Comparison of ENCODE assay signal across 16 cellular contexts in the genomic region with DNA sequence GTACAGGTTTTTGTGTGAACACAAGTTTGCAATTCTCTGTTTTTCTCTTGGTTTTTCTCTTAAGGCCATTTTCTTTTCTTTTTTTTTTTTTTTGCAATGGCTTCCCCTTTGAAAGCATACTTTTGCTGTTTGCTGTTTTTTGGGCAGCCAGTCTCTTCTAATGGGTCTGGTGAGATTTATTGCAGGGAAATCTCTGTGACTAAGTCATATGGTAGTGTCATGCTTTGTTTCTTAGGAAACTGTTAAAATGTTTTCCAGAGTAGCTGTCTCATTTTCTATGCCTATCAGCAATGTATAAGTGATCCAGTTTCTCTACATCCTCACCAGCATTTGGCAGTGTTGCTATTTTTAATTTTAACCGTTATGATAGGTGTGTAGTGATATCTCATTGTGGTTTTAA.
"Had no signal": no experiment of that assay in that cellular context is flagged by ENCODE, and none has a peak within 500 bp of the region (broad histone marks: within the 10 kb centered on the region; RNA-seq: fewer than 3 reads in every experiment).

No MANE protein-coding gene starts in this region.

- H3K36me3 ChIP-seq: colonic mucosa, neural progenitor cell, stomach, uterus had no signal

- H3K4me3 ChIP-seq: colonic mucosa, neural progenitor cell, stomach, uterus had no signal

- H3K9ac ChIP-seq: neural progenitor cell, parathyroid adenoma had no signal

- H3K4me2 ChIP-seq: neural progenitor cell had no signal

- H2AFZ ChIP-seq: neural progenitor cell, parathyroid adenoma had no signal

- DNase-seq: activated CD4-positive, alpha-beta T cell treated with anti-CD3 and anti-CD28 coated beads, Interleukin-2, amount 50 U/mL, for 48 hours; activated CD4-positive, CD25-positive, alpha-beta regulatory T cell treated with anti-CD3 and anti-CD28 coated beads, Interleukin-2, amount 50 U/mL, for 72 hours; activated CD8-positive, alpha-beta memory T cell treated with anti-CD3 and anti-CD28 coated beads, Interleukin-2, amount 10 ng/mL, durations not matched to agents 7 days and 5 days; activated effector memory CD4-positive, alpha-beta T cell treated with anti-CD3 and anti-CD28 coated beads, Interleukin-2, amount 50 U/mL, for 16 hours; activated naive CD8-positive, alpha-beta T cell treated with anti-CD3 and anti-CD28 coated beads, Interleukin-2, amount 10 ng/mL, durations not matched to agents 7 days and 5 days; activated T-cell treated with anti-CD3 and anti-CD28 coated beads, Interleukin-2, amount 50 U/mL, for 4 hours; aorta; colonic mucosa; effector CD4-positive, alpha-beta T cell; hippocampal formation; midbrain; retina; stomach; uterus had no signal

- H3K9me3 ChIP-seq: colonic mucosa had no signal

- H3K79me2 ChIP-seq: parathyroid adenoma had no signal

- H3K4me1 ChIP-seq: colonic mucosa, neural progenitor cell, parathyroid adenoma, stomach, uterus had no signal

- H3K27me3 ChIP-seq: colonic mucosa, neural progenitor cell, stomach, uterus had no signal

- H3K27ac ChIP-seq: colonic mucosa, neural progenitor cell, parathyroid adenoma, stomach, uterus had no signal
